ENCODE assay signal across 22 cellular contexts in the genomic region with DNA sequence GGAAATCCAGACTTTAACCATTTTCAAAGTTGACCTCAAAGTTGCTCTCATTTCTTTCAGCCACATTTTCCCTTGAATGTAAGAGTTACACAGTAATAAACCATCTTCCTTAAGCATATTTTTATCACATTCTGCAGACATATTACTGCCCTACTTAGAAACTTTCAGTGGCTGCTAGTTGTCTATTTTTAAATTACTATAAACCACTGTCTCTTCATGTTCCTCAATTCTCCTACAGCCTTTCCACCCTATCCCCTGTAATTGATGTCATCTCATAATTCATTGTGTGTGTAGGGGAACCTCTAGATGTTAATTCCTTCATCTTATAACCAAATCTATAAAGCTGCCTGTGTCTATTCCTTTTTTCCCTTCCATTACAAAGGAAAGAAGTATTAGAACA.
A peak's percentile ranks its signal among the peaks of the same experiment; 100 is the strongest.
DNase-seq lines count a peak whose midpoint lies in the region; ATAC-seq, FAIRE-seq and TF ChIP-seq lines count a peak whose summit lies in the region.
"Had no signal": no experiment of that assay in that cellular context is flagged by ENCODE, and none has a peak within 500 bp of the region (broad histone marks: within the 10 kb centered on the region; RNA-seq: fewer than 3 reads in every experiment).

No MANE protein-coding gene starts in this region.

- H3K9me3 ChIP-seq in GM12878 (replicated peaks; ENCODE audit: control insufficient read depth, insufficient read depth, low read length) (no peaks in the 10 kb centered on the region), PC-9 (ENCODE audit: insufficient read depth, low read depth) (no peaks in the 10 kb centered on the region), GM23248 (ENCODE audit: low read depth) (no peaks in the 10 kb centered on the region)
- H3K9me3 ChIP-seq: BE2C, Caco-2, Peyer's patch had no signal

- H3K9me2 ChIP-seq in PC-9 (ENCODE audit: insufficient read depth) (no peaks in the 10 kb centered on the region), GM23248 (ENCODE audit: insufficient read depth) (no peaks in the 10 kb centered on the region)

- no peak for TF ChIP-seq EP300 in GM12878 (IDR thresholded peaks at IDR 0.05; ENCODE audit: borderline replicate concordance in 1 of 2, control insufficient read depth in 1 of 2, low read depth in 2 of 2, low read length in 2 of 2)

- SMC1A ChIA-PET in GM12878 (lab: Charles Lee; ENCODE audit: uncharacterized antibody, unreplicated experiment) = interaction anchor here (0.6 to 2.8 kb wide), 2 partner anchors 11 to 12 kb away, joined by 3 to 11 read pairs; no protein-coding TSS in a partner anchor

- no peak for TF ChIP-seq POLR2A in GM12878 (IDR thresholded peaks at IDR 0.05; ENCODE audit: low read depth, low read length)

- no peaks in the 10 kb centered on the region for H3K9me3 Mint-ChIP-seq in activated T-cell treated with anti-CD3 and anti-CD28 coated beads, Interleukin-2, amount 50 U/mL, for 24 hours
- H3K9me3 Mint-ChIP-seq: CD4-positive, alpha-beta T cell; H9; T-helper 2 cell treated with Interferon-gamma antibody and Interleukin-4, amounts not matched to agents 5 μg/mL and 100 μg/mL, for 36 hours had no signal

- no peak overlapping the region for H3K27ac Mint-ChIP-seq in activated T-cell treated with anti-CD3 and anti-CD28 coated beads, Interleukin-2, amount 50 U/mL, for 24 hours
- H3K27ac Mint-ChIP-seq: CD4-positive, alpha-beta T cell; H9; T-helper 2 cell treated with Interferon-gamma antibody and Interleukin-4, amounts not matched to agents 5 μg/mL and 100 μg/mL, for 36 hours had no signal

- peak; percentile 52 for ATAC-seq in GM12878
- ATAC-seq: Right ventricle myocardium inferior had no signal

- TF ChIP-seq RAD21 in GM12878 (IDR thresholded peaks at IDR 0.05; ENCODE audit: insufficient read depth, low read depth, low read length) = no peak

- H4K20me1 ChIP-seq in KMS-11 (ENCODE audit: insufficient read depth) (no peaks in the 10 kb centered on the region), GM12878 (ENCODE audit: control insufficient read depth, insufficient read depth) (no peaks in the 10 kb centered on the region), PC-9 (ENCODE audit: insufficient read depth) (no peaks in the 10 kb centered on the region), GM23248 (ENCODE audit: insufficient read depth) (no peaks in the 10 kb centered on the region)

- peak overlapping the region; percentile 1; the same call in 1 of the 2 replicates for H3K9ac ChIP-seq in KMS-11
- no peak overlapping the region for H3K9ac ChIP-seq in GM12878 (ENCODE audit: control insufficient read depth, insufficient read depth, low read length)
- no peak overlapping the region for H3K9ac ChIP-seq in GM23248

- no peaks in the 10 kb centered on the region for H3K27me3 ChIP-seq in KMS-11 (ENCODE audit: insufficient read depth, low read depth)
- H3K27me3 ChIP-seq in GM12878 (replicated peaks in 1 of 2; ENCODE audit: control insufficient read depth in 2 of 2, insufficient read depth in 2 of 2, low read length in 1 of 2) = no peaks in the 10 kb centered on the region
- H3K27me3 ChIP-seq in PC-9 (ENCODE audit: insufficient read depth, low read depth) = no peaks in the 10 kb centered on the region
- no peaks in the 10 kb centered on the region for H3K27me3 ChIP-seq in GM23248 (replicated peaks; ENCODE audit: insufficient read depth)
- H3K27me3 ChIP-seq: BE2C, Peyer's patch had no signal

- H3K4me3 Mint-ChIP-seq in activated T-cell treated with anti-CD3 and anti-CD28 coated beads, Interleukin-2, amount 50 U/mL, for 24 hours = no peak overlapping the region
- H3K4me3 Mint-ChIP-seq: CD4-positive, alpha-beta T cell; H9; T-helper 2 cell treated with Interferon-gamma antibody and Interleukin-4, amounts not matched to agents 5 μg/mL and 100 μg/mL, for 36 hours had no signal

- in situ Hi-C loops in GM13976 (cut with MboI; ENCODE audit: low sequenced_read_pairs, unreplicated experiment) = loop anchor here (10.0 kb wide), 1 partner anchor 109 kb away; no protein-coding TSS in a partner anchor
- in situ Hi-C loops in GM12878 (cut with MboI) = no loop called here
- in situ Hi-C loops in GM23248 (cut with MboI) = loop anchor here (25.0 kb wide), 2 partner anchors 456 to 656 kb away; no protein-coding TSS in a partner anchor

- H3K79me2 ChIP-seq in KMS-11 (ENCODE audit: insufficient read depth, low read depth) (no peaks in the 10 kb centered on the region), GM12878 (ENCODE audit: control insufficient read depth, insufficient read depth, low read length) (no peaks in the 10 kb centered on the region), PC-9 (ENCODE audit: low read depth) (no peaks in the 10 kb centered on the region), GM23248 (ENCODE audit: insufficient read depth) (no peaks in the 10 kb centered on the region)

- H2AFZ ChIP-seq in KMS-11 (ENCODE audit: low read depth) (no peak overlapping the region), GM12878 (ENCODE audit: control insufficient read depth, low read depth, low read length) (no peak overlapping the region), PC-9 (no peak overlapping the region), GM23248 (no peak overlapping the region)

- H3K4me1 Mint-ChIP-seq in activated T-cell treated with anti-CD3 and anti-CD28 coated beads, Interleukin-2, amount 50 U/mL, for 24 hours (ENCODE audit: low read depth) = peaks cover 9% of the 10 kb centered on the region

- H3K4me3 ChIP-seq in KMS-11 (IDR thresholded peaks at IDR 0.05; ENCODE audit: insufficient read depth, low read depth, low read length) (no peak overlapping the region), GM12878 (no peak overlapping the region), PC-9 (no peak overlapping the region), GM23248 (no peak overlapping the region)
- H3K4me3 ChIP-seq: Peyer's patch, SK-N-MC had no signal

- H3K36me3 Mint-ChIP-seq in activated T-cell treated with anti-CD3 and anti-CD28 coated beads, Interleukin-2, amount 50 U/mL, for 24 hours (ENCODE audit: low read depth) = no peaks in the 10 kb centered on the region

- no peak for TF ChIP-seq CTCF in GM13976 (IDR thresholded peaks at IDR 0.05; ENCODE audit: borderline replicate concordance, control extremely low read depth, extremely low read depth, insufficient read depth, missing control alignments)
- no peak for TF ChIP-seq CTCF in KMS-11 (conservative IDR thresholded peaks at IDR 0.05; ENCODE audit: low read depth, low read length)
- no peak for TF ChIP-seq CTCF in GM12878 (IDR thresholded peaks at IDR 0.05 in 2 of 3, conservative IDR thresholded peaks at IDR 0.05 in 1 of 3; ENCODE audit: control insufficient read depth in 2 of 3, extremely low read depth in 1 of 3, insufficient read depth in 1 of 3, low read depth in 3 of 3, low read length in 3 of 3)
- no peak for TF ChIP-seq CTCF in PC-9 (conservative IDR thresholded peaks at IDR 0.05)

- peaks cover 64% of the 10 kb centered on the region for H3K4me1 ChIP-seq in KMS-11 (ENCODE audit: low read depth, poor library complexity, severe bottlenecking)
- H3K4me1 ChIP-seq in GM12878 (ENCODE audit: control insufficient read depth, insufficient read depth, low read length) = peaks cover 6% of the 10 kb centered on the region
- no peaks in the 10 kb centered on the region for H3K4me1 ChIP-seq in PC-9 (replicated peaks; ENCODE audit: insufficient read depth)
- H3K4me1 ChIP-seq in GM23248 (ENCODE audit: insufficient read depth) = 0 out of 2 replicates have a peak, but pooled peaks cover 6% of the 10 kb centered on the region
- H3K4me1 ChIP-seq: BE2C, Peyer's patch had no signal

- no peak for FAIRE-seq in GM12878 (lab: Jason Lieb, UNC)

- no peaks in the 10 kb centered on the region for H3K27me3 Mint-ChIP-seq in activated T-cell treated with anti-CD3 and anti-CD28 coated beads, Interleukin-2, amount 50 U/mL, for 24 hours
- H3K27me3 Mint-ChIP-seq: CD4-positive, alpha-beta T cell had no signal

- POLR2A ChIA-PET in GM12878 (lab: Charles Lee) = interaction anchor here (1.0 kb wide), 1 partner anchor 12 kb away, joined by 4 read pairs; no protein-coding TSS in a partner anchor
- POLR2A ChIA-PET in PC-9 (lab: Charles Lee; ENCODE audit: unreplicated experiment) = no interaction called here

- H3K27ac ChIP-seq in KMS-11 (peak overlapping the region; percentile 3; the same call in 1 of the 2 replicates), GM12878 (ENCODE audit: control insufficient read depth, insufficient read depth) (no peak overlapping the region), PC-9 (no peak overlapping the region), GM23248 (no peak overlapping the region)
- H3K27ac ChIP-seq: Peyer's patch, SK-N-MC had no signal

- CTCF ChIA-PET in GM12878 (lab: Yijun Ruan, JAX) (interaction anchor here (5.0 kb wide), 1 partner anchor 13 kb away, joined by 25 read pairs; no protein-coding TSS in a partner anchor), PC-9 (lab: Charles Lee) (no interaction called here)

- H3K36me3 ChIP-seq in KMS-11 (ENCODE audit: insufficient read depth) = no peaks in the 10 kb centered on the region
- no peaks in the 10 kb centered on the region for H3K36me3 ChIP-seq in GM12878 (ENCODE audit: control insufficient read depth in 2 of 2, insufficient read depth in 2 of 2, low read length in 1 of 2)
- H3K36me3 ChIP-seq in PC-9 (ENCODE audit: low read depth) = no peaks in the 10 kb centered on the region
- no peaks in the 10 kb centered on the region for H3K36me3 ChIP-seq in GM23248 (ENCODE audit: low read depth)
- H3K36me3 ChIP-seq: BE2C, Peyer's patch had no signal

- peak; percentile 27 for DNase-seq in GM13976 (ENCODE audit: low spot score)
- peak; percentile 39 to 66 for DNase-seq in NOMO-1 (lab: John Stamatoyannopoulos, UW; ENCODE audit: unreplicated experiment in 2 of 2)
- no peak for DNase-seq in GM12878 (ENCODE audit: low read depth, low spot score)
- DNase-seq in PC-9 = no peak
- DNase-seq in activated T-cell treated with anti-CD3 and anti-CD28 coated beads, Interleukin-2, amount 50 U/mL, for 24 hours = no peak
- DNase-seq in GM23248 = no peak
- DNase-seq: BE2C; Caco-2; CD4-positive, alpha-beta T cell; DMS153; GF-D8; H9; NCI-H1092; NCI-H146; NCI-H2081; NCI-H2171 treated with DMSO at 0.1 percent for 48 hours; NCI-H748 treated with DMSO at 0.1 percent for 48 hours; Peyer's patch had no signal

- BruUV-seq in GM12878 (replicated peaks; lab: Mats Ljungman, UMichigan) (no TSS peak), PC-9 (replicated peaks; lab: Mats Ljungman, UMichigan) (no TSS peak)

- H3K4me2 ChIP-seq in KMS-11 (peak overlapping the region; percentile 74), GM12878 (ENCODE audit: control insufficient read depth, insufficient read depth) (no peak overlapping the region; the same call in 1 of the 2 replicates), PC-9 (no peak overlapping the region), GM23248 (ENCODE audit: unreplicated experiment) (no peak overlapping the region)

- H3F3A ChIP-seq in PC-9 (ENCODE audit: insufficient read depth, low read depth) (peaks cover 5% of the 10 kb centered on the region; the same call in 1 of the 2 replicates), GM23248 (ENCODE audit: insufficient read depth) (no peaks in the 10 kb centered on the region)

- intact Hi-C loops in GM12878 (cut with micrococcal nuclease; ENCODE audit: unreplicated experiment) (no loop called here), PC-9 (cut with micrococcal nuclease; ENCODE audit: unreplicated experiment) (no loop called here)

- RAD21 ChIA-PET in GM12878 (lab: Charles Lee; ENCODE audit: unreplicated experiment) = no interaction called here

TF ChIP-seq in GM12878, 131 proteins besides CTCF, POLR2A, EP300 and RAD21 (continues in another document):
- TF ChIP-seq GABPA (IDR thresholded peaks at IDR 0.05; ENCODE audit: low read depth) = no peak
- TF ChIP-seq MEF2A (IDR thresholded peaks at IDR 0.05; ENCODE audit: insufficient read depth, low read depth, low read length) = peak; percentile 52; the same call in 1 of the 2 replicates

Comparison
In these comparisons a context has a peak if more than half of its experiments do, and no peak if none do; other contexts are left out.
1. DNase-seq: peak in GM13976 (single experiment) and NOMO-1 (2 of 2); none in GM12878 (single experiment), PC-9 (0 of 2), activated T-cell treated with anti-CD3 and anti-CD28 coated beads, Interleukin-2, amount 50 U/mL, for 24 hours (single experiment) and GM23248 (single experiment).